Comparison of ENCODE assay signal across 15 cellular contexts in the genomic region with DNA sequence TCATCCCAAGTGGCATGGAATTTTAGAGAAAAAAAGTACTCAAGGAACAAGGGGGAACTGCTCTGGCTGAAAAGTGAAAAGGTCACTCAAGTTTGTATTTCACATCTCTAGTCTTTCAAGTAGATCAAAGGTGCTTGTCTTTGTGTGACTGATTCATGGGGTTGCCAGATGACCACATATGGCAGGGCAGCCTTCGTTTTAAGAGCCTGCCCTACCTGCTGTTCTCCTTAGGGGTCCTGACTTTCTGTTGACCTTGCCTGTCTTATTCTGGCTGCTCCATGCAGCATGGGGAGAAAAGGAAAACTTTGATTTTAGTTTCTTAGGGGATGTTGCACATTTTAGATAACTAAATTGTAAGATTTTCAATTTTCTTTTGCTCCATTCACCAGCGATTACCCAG.
DNase-seq lines count a peak whose midpoint lies in the region; ATAC-seq and TF ChIP-seq lines count a peak whose summit lies in the region.
"Had no signal": no experiment of that assay in that cellular context is flagged by ENCODE, and none has a peak within 500 bp of the region (broad histone marks: within the 10 kb centered on the region; RNA-seq: fewer than 3 reads in every experiment).

No MANE protein-coding gene starts in this region.

- H3K9me3 ChIP-seq in neural progenitor cell (ENCODE audit: low read depth), result no peaks in the 10 kb centered on the region
- H3K9me3 ChIP-seq: Caco-2 had no signal

- DNase-seq in GM23338 (ENCODE audit: low spot score) (no peak), choroid plexus epithelial cell (ENCODE audit: low read depth) (peak; percentile 11), iPS-NIHi7 (ENCODE audit: extremely low spot score) (peak; percentile 34), neural progenitor cell (ENCODE audit: low spot score) (no peak)
- DNase-seq in activated CD4-positive, alpha-beta T cell treated with anti-CD3 and anti-CD28 coated beads for 36 hours, result no peak
- DNase-seq in activated effector memory CD4-positive, alpha-beta T cell treated with Interleukin-2 at 50 U/mL for 16 hours, result no peak
- DNase-seq: AML-193; Caco-2; CD4-positive, alpha-beta T cell; DND-41 had no signal

- POLR2A ChIA-PET in activated CD4-positive, alpha-beta T cell treated with anti-CD3 and anti-CD28 coated beads for 36 hours (lab: Charles Lee), result no interaction called here

- H3K4me2 ChIP-seq in GM23338 (no peak overlapping the region), neural progenitor cell (no peak overlapping the region)
- H3K4me2 ChIP-seq: KMS-11 had no signal

- TF ChIP-seq CTCF in GM23338 (conservative IDR thresholded peaks at IDR 0.05; ENCODE audit: low read depth in 2 of 2), result no peak
- no peak for TF ChIP-seq CTCF in choroid plexus epithelial cell (conservative IDR thresholded peaks at IDR 0.05; ENCODE audit: low read depth, low read length)
- TF ChIP-seq CTCF in neural progenitor cell (IDR thresholded peaks at IDR 0.05), result no peak

- H3K27me3 Mint-ChIP-seq in GM23338 (ENCODE audit: insufficient read depth, low read depth, poor library complexity) (no peaks in the 10 kb centered on the region), neural progenitor cell (ENCODE audit: insufficient read depth, low read depth) (no peaks in the 10 kb centered on the region)
- H3K27me3 Mint-ChIP-seq in activated CD4-positive, alpha-beta T cell treated with anti-CD3 and anti-CD28 coated beads for 36 hours, result no peaks in the 10 kb centered on the region
- H3K27me3 Mint-ChIP-seq: CD4-positive, alpha-beta T cell had no signal

- no peaks in the 10 kb centered on the region for H3K4me1 ChIP-seq in GM23338 (ENCODE audit: insufficient read depth)
- no peaks in the 10 kb centered on the region for H3K4me1 ChIP-seq in neural progenitor cell
- H3K4me1 ChIP-seq: Caco-2 had no signal

- H3K4me3 ChIP-seq in GM23338 (no peak overlapping the region), choroid plexus epithelial cell (ENCODE audit: low read depth, low read length) (no peak overlapping the region), neural progenitor cell (no peak overlapping the region)
- H3K4me3 ChIP-seq: GM12878 had no signal

- H3K27ac Mint-ChIP-seq in GM23338 (no peak overlapping the region), neural progenitor cell (peak overlapping the region; percentile 74)
- no peak overlapping the region for H3K27ac Mint-ChIP-seq in activated CD4-positive, alpha-beta T cell treated with anti-CD3 and anti-CD28 coated beads for 36 hours
- H3K27ac Mint-ChIP-seq: CD4-positive, alpha-beta T cell had no signal

- H3K36me3 Mint-ChIP-seq in GM23338 (ENCODE audit: low read depth) (no peaks in the 10 kb centered on the region), neural progenitor cell (no peaks in the 10 kb centered on the region)
- H3K36me3 Mint-ChIP-seq in activated CD4-positive, alpha-beta T cell treated with anti-CD3 and anti-CD28 coated beads for 36 hours (ENCODE audit: low read depth), result no peaks in the 10 kb centered on the region

- H3K79me2 ChIP-seq in GM23338 (replicated peaks; ENCODE audit: insufficient read depth) (no peaks in the 10 kb centered on the region), neural progenitor cell (ENCODE audit: low read depth) (no peaks in the 10 kb centered on the region)

- H3K9me2 ChIP-seq in GM23338 (ENCODE audit: insufficient read depth), result no peaks in the 10 kb centered on the region; the same call in 1 of the 2 replicates

- ATAC-seq in GM23338, result peak; percentile 62; the same call in 2 of the 3 replicates
- ATAC-seq in activated CD4-positive, alpha-beta T cell treated with anti-CD3 and anti-CD28 coated beads for 36 hours, result no peak
- ATAC-seq in HG03139 (IDR thresholded peaks at IDR 0.05; ENCODE audit: unreplicated experiment), result no peak
- ATAC-seq in HG02759 (IDR thresholded peaks at IDR 0.05; ENCODE audit: unreplicated experiment), result no peak
- ATAC-seq: GM12878 had no signal

- no peak overlapping the region for H3K4me3 Mint-ChIP-seq in GM23338
- H3K4me3 Mint-ChIP-seq in neural progenitor cell, result no peak overlapping the region
- H3K4me3 Mint-ChIP-seq in activated CD4-positive, alpha-beta T cell treated with anti-CD3 and anti-CD28 coated beads for 36 hours, result no peak overlapping the region
- H3K4me3 Mint-ChIP-seq: CD4-positive, alpha-beta T cell had no signal

- no peaks in the 10 kb centered on the region for H3F3A ChIP-seq in GM23338 (replicated peaks; ENCODE audit: low read depth)
- no peaks in the 10 kb centered on the region for H3F3A ChIP-seq in neural progenitor cell (ENCODE audit: low read depth)

- H3K36me3 ChIP-seq in GM23338 (ENCODE audit: insufficient read depth) (no peaks in the 10 kb centered on the region), neural progenitor cell (no peaks in the 10 kb centered on the region)

- intact Hi-C loops in activated CD4-positive, alpha-beta T cell treated with anti-CD3 and anti-CD28 coated beads for 36 hours (cut with DNase I, micrococcal nuclease), result no loop called here

- H3K4me1 Mint-ChIP-seq in GM23338, result peaks cover 5% of the 10 kb centered on the region; the same call in 2 of the 3 replicates
- peaks cover 15% of the 10 kb centered on the region for H3K4me1 Mint-ChIP-seq in neural progenitor cell
- no peaks in the 10 kb centered on the region for H3K4me1 Mint-ChIP-seq in activated CD4-positive, alpha-beta T cell treated with anti-CD3 and anti-CD28 coated beads for 36 hours

- H3K9ac ChIP-seq in neural progenitor cell, result no peak overlapping the region
- H3K9ac ChIP-seq: KMS-11 had no signal

- H3K27me3 ChIP-seq in GM23338 (ENCODE audit: insufficient read depth) (no peaks in the 10 kb centered on the region), neural progenitor cell (no peaks in the 10 kb centered on the region)

- H2AFZ ChIP-seq in GM23338, result no peak overlapping the region
- no peak overlapping the region for H2AFZ ChIP-seq in neural progenitor cell (replicated peaks)

- H4K20me1 ChIP-seq in GM23338 (replicated peaks; ENCODE audit: insufficient read depth), result no peaks in the 10 kb centered on the region
- no peaks in the 10 kb centered on the region for H4K20me1 ChIP-seq in neural progenitor cell (ENCODE audit: low read depth)

- CTCF ChIA-PET in activated CD4-positive, alpha-beta T cell treated with anti-CD3 and anti-CD28 coated beads for 36 hours (lab: Charles Lee), result interaction anchor here (0.6 kb wide), 1 partner anchor 366 kb away, joined by 6 read pairs; no protein-coding TSS in a partner anchor

- H3K9me3 Mint-ChIP-seq in GM23338 (0 out of 3 replicates have a peak, but pooled peaks cover 4% of the 10 kb centered on the region), neural progenitor cell (peaks cover 4% of the 10 kb centered on the region)
- no peaks in the 10 kb centered on the region for H3K9me3 Mint-ChIP-seq in activated CD4-positive, alpha-beta T cell treated with anti-CD3 and anti-CD28 coated beads for 36 hours (ENCODE audit: low read depth)
- H3K9me3 Mint-ChIP-seq: CD4-positive, alpha-beta T cell had no signal

- no peak overlapping the region for H3K27ac ChIP-seq in GM23338 (ENCODE audit: low read depth)
- no peak overlapping the region for H3K27ac ChIP-seq in neural progenitor cell
- H3K27ac ChIP-seq: C4-2B, KMS-11 had no signal

TF ChIP-seq in GM23338, 12 proteins besides CTCF, POLR2A, EP300 and RAD21:
- TF ChIP-seq CREB1 (CRISPR knock-in tag; IDR thresholded peaks at IDR 0.05; ENCODE audit: low read depth), result no peak

Comparison
In these comparisons a context has a peak if more than half of its experiments do, and no peak if none do; other contexts are left out.
1. DNase-seq: peak in choroid plexus epithelial cell (single experiment) and iPS-NIHi7 (single experiment); none in GM23338 (single experiment), neural progenitor cell (single experiment), activated CD4-positive, alpha-beta T cell treated with anti-CD3 and anti-CD28 coated beads for 36 hours (single experiment) and activated effector memory CD4-positive, alpha-beta T cell treated with Interleukin-2 at 50 U/mL for 16 hours (single experiment).